8 cellular contexts compared by ENCODE assay signal in the genomic region with DNA sequence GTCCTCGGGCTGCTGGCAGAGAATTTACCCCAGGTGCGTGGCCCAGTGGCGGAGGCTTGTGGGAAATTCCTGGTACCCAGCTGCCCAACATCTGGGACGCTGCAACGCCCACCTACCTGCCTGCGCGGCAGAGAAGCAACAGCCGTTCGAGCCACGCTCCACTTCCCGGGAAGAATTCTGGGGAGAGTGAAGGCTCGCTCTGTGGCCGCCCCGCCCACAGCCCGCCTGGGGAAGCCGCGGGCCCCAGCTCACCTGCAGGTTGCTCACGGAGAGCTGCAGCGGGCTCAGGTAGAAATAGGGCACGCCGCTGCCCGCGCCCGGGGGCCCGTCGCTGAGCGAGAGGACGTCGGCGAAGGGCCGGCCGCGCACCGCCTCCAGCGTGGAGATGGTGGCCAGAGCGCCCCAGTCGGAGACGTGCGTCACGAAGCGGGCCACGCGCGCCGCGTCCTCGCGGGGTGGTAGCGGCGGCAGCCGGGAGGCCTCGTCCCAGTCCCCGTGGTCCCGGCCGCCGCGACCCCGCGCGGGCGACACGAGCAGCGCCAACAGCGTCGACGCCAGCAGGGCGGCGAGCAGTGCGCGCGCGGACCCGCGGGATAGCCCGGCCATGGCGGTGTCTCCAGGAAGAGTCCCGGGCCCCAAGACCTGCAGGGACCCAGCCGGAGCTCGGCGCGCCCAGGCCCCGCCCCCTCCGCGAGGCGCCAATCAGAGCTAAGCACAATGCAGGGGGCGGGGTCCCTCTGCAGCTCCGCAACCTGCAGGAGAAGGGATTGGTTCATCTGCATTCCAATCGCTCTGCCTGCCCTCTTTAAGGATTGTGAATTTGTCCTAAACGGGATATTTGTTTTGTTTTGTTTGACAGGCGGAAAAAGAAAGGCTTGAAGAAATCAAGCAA. TPM values are rescaled to one million over a fixed set of nuclear protein-coding genes. Genes with fewer than 3 reads are reported as not detected.
DNase-seq lines count a peak whose midpoint lies in the region; ATAC-seq lines count a peak whose summit lies in the region.

A gene (minus strand): TSS at position 627 of the 892 bp plus-strand sequence.

- H3K27me3 Mint-ChIP-seq in CD8-positive, alpha-beta memory T cell, result peaks cover 0 to 4% of the 10 kb centered on the region in 2 donors

- H3K4me1 Mint-ChIP-seq in CD8-positive, alpha-beta memory T cell, result peaks cover 33 to 46% (median 37%) of the 10 kb centered on the region in 3 donors

- no peaks in the 10 kb centered on the region for H3K9me3 ChIP-seq in CD8-positive, alpha-beta memory T cell (ENCODE audit: low read length)

- peak; percentile 85 to 91 (median 88) for DNase-seq in CD8-positive, alpha-beta memory T cell
- peak; percentile 62 for DNase-seq in HS-5 (ENCODE audit: low read depth)
- DNase-seq in NK-92 treated with Interleukin-12 subunit alpha and Interleukin-12 subunit beta, amount 100 ng/mL, for 24 hours (lab: John Stamatoyannopoulos, UW), result peak; percentile 78
- peak; percentile 94 for DNase-seq in activated CD8-positive, alpha-beta memory T cell treated with anti-CD3 and anti-CD28 coated beads for 24 hours
- DNase-seq in effector CD8-positive, alpha-beta T cell (lab: John Stamatoyannopoulos, UW), result peak; percentile 84
- peak; percentile 88 to 91 for DNase-seq in lung microvascular endothelial cell (ENCODE audit: low read depth in 2 of 2)
- DNase-seq in stimulated activated CD4-positive, alpha-beta T cell treated with anti-CD3 and anti-CD28 coated beads, TNF-alpha, amount 100 ng/mL, for 48 hours (ENCODE audit: low read depth in 3 of 3), result peak; percentile 80 to 90 (median 83)

- peak within 1 kb of the TSS; percentile 5 to 95 (median 66) for H3K27ac Mint-ChIP-seq in CD8-positive, alpha-beta memory T cell

- no peaks in the 10 kb centered on the region for H3K27me3 ChIP-seq in CD8-positive, alpha-beta memory T cell (ENCODE audit: insufficient read depth, low read length, poor library complexity, severe bottlenecking)

- CTCF ChIA-PET in CD8-positive, alpha-beta memory T cell (lab: Charles Lee), result interaction anchor here (0.7 to 2.8 kb wide), 16 partner anchors 10 to 643 kb away, joined by 3 to 11 read pairs (median 4); a partner anchor contains a TSS

- H3K9me3 Mint-ChIP-seq in CD8-positive, alpha-beta memory T cell, result no peaks in the 10 kb centered on the region

- H3K4me3 Mint-ChIP-seq in CD8-positive, alpha-beta memory T cell, result peak within 1 kb of the TSS; percentile 80 to 95 (median 89)

- H3K4me1 ChIP-seq in CD8-positive, alpha-beta memory T cell (ENCODE audit: insufficient read depth, low read length), result peaks cover 27% of the 10 kb centered on the region

- peaks cover 0 to 1% (median 0%) of the 10 kb centered on the region in 3 donors for H3K36me3 Mint-ChIP-seq in CD8-positive, alpha-beta memory T cell

- H3K4me3 ChIP-seq in CD8-positive, alpha-beta memory T cell (ENCODE audit: low read length), result peak within 1 kb of the TSS; percentile 69

- H3K36me3 ChIP-seq in CD8-positive, alpha-beta memory T cell (ENCODE audit: insufficient read depth, low read length), result no peaks in the 10 kb centered on the region

- ATAC-seq in GM19468 (IDR thresholded peaks at IDR 0.05; ENCODE audit: extremely low read depth, unreplicated experiment), result peak; percentile 73

- POLR2A ChIA-PET in CD8-positive, alpha-beta memory T cell (lab: Charles Lee), result interaction anchor here (0.6 to 1.0 kb wide), 7 partner anchors 18 to 333 kb away, joined by 3 to 6 read pairs (median 3); a partner anchor contains a TSS

- peak within 1 kb of the TSS; percentile 62 for H3K27ac ChIP-seq in CD8-positive, alpha-beta memory T cell (ENCODE audit: low read depth, low read length)

RNA-seq across cellular contexts. Expression of the gene that starts here (rescaled TPM):
- 10 to 100 TPM; 14.6 to 15.3 TPM for total RNA-seq in CD8-positive, alpha-beta memory T cell
- 19.5 TPM for polyA plus RNA-seq in CD8-positive, alpha-beta memory T cell
- total RNA-seq in lung microvascular endothelial cell, result 28.8 and 76.8 TPM in 2 replicates

Comparison
In these comparisons a context has a peak if more than half of its experiments do, and no peak if none do; other contexts are left out.
1. Peak in every context shown above with its lines: DNase-seq, ATAC-seq, H3K4me3 ChIP-seq and H3K27ac ChIP-seq.